ENCODE assay signal across 16 cellular contexts in the genomic region with DNA sequence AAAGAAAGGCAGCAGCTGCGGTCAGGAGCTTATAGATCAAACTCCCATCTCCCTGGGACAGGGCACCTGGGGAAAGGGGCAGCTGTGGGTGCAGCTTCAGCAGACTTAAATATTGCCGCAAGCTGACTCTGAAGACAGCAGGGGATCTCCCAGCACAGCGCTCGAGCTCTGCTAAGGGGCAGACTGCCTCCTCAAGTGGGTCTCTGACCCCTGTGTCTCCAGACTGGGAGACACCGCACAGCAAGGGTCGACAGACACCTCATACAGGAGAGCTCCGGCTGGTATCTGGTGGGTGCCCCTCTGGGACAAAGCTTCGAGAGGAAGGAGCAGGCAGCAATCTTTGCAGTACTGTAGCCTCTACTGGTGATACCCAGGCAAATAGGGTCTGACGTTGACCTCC. TPM values are rescaled to one million over a fixed set of nuclear protein-coding genes. Genes with fewer than 3 reads are reported as not detected.
"Had no signal": no experiment of that assay in that cellular context is flagged by ENCODE, and none has a peak within 500 bp of the region (broad histone marks: within the 10 kb centered on the region; RNA-seq: fewer than 3 reads in every experiment).

No MANE protein-coding gene starts in this region.

RNA-seq across cellular contexts. Expression of a gene that starts 15.5 kb away (rescaled TPM):
- total RNA-seq: activated naive CD4-positive, alpha-beta T cell treated with anti-CD3 and anti-CD28 coated beads for 36 hours; activated naive CD4-positive, alpha-beta T cell treated with anti-CD3 and anti-CD28 coated beads, Interleukin-2, amount 50 U/mL, for 72 hours; activated naive CD8-positive, alpha-beta T cell treated with anti-CD3 and anti-CD28 coated beads for 36 hours; activated naive CD8-positive, alpha-beta T cell treated with anti-CD3 and anti-CD28 coated beads, Interleukin-2, amount 10 ng/mL, durations not matched to agents 7 days and 5 days; activated T-cell treated with anti-CD3 and anti-CD28 coated beads, Interleukin-2, amount 50 U/mL, for 4 hours; activated T-cell treated with anti-CD3 and anti-CD28 coated beads, Interleukin-2, amount 50 U/mL, for 72 hours; activated T-helper 1 cell treated with anti-CD3 and anti-CD28 coated beads, Interleukin-12 subunit alpha, Interleukin-12 subunit beta, Interleukin-2, Interleukin-4 antibody, amounts not matched to agents 30 ng/mL and 10 ng/mL and 1 ng/mL, durations not matched to agents 14 hours and 24 hours and 36 hours; activated T-helper 17 cell treated with anti-CD3 and anti-CD28 coated beads, Interleukin-2, amount 50 U/mL, for 72 hours; activated T-helper 2 cell treated with anti-CD3 and anti-CD28 coated beads, Interferon-gamma antibody, Interleukin-2, Interleukin-4, amounts not matched to agents 10 μg/mL and 5 μg/mL and 100 μg/mL, durations not matched to agents 14 hours and 24 hours and 36 hours; aorta; ascending aorta; body of pancreas; breast epithelium; bronchial epithelial cell; cardiac muscle cell; cardiac septum had no signal
- polyA plus RNA-seq: aorta, cardiac muscle cell had no signal
